In genomic region chr7:106865130-106866115, GRCh38 we compare ENCODE assay signal across 9 cellular contexts. TPM values are rescaled to one million over a fixed set of nuclear protein-coding genes. Genes with fewer than 3 reads are reported as not detected.
DNase-seq lines count a peak whose midpoint lies in the region; ATAC-seq and TF ChIP-seq lines count a peak whose summit lies in the region.
"Had no signal": no experiment of that assay in that cellular context is flagged by ENCODE, and none has a peak within 500 bp of the region (broad histone marks: within the 10 kb centered on the region; RNA-seq: fewer than 3 reads in every experiment).

TSS of gene PIK3CG (plus strand) at chr7:106865282. CDS start at chr7:106867562, 2,280 bp downstream.

- ATAC-seq in GM19043 (IDR thresholded peaks at IDR 0.05; ENCODE audit: low read depth, unreplicated experiment) (peak; percentile 61), HG02938 (IDR thresholded peaks at IDR 0.05; ENCODE audit: unreplicated experiment) (peak; percentile 57), upper lobe of left lung (ENCODE audit: low FRiP score in 2 of 2) (peak; percentile 71)

- no peak for TF ChIP-seq CTCF in upper lobe of left lung (IDR thresholded peaks at IDR 0.05)
- TF ChIP-seq CTCF in ovary (IDR thresholded peaks at IDR 0.05) = no peak
- TF ChIP-seq CTCF in foreskin fibroblast (IDR thresholded peaks at IDR 0.05; ENCODE audit: low read depth, low read length) = no peak

- H3K27me3 ChIP-seq in upper lobe of left lung (no peaks in the 10 kb centered on the region), ovary (no peaks in the 10 kb centered on the region)

- intact Hi-C loops in ovary (cut with DNase I) = no loop called here

- no peaks in the 10 kb centered on the region for H3K9me3 ChIP-seq in upper lobe of left lung
- H3K9me3 ChIP-seq in ovary = no peaks in the 10 kb centered on the region

- H3K4me3 ChIP-seq in upper lobe of left lung (peak within 1 kb of the TSS in 3 of 4 donors; percentile 34 to 50 (median 47)), ovary (no peak within 1 kb of the TSS), foreskin fibroblast (ENCODE audit: low read depth in 1 of 2, low read length in 2 of 2) (no peak within 1 kb of the TSS)

- H3K27ac ChIP-seq in upper lobe of left lung (peak within 1 kb of the TSS; percentile 48 to 77 (median 61)), ovary (no peak within 1 kb of the TSS)
- H3K27ac ChIP-seq: VCaP had no signal

- DNase-seq in glomerular endothelial cell (ENCODE audit: extremely low read depth, low read depth, low spot score) = no peak
- no peak for DNase-seq in upper lobe of left lung
- DNase-seq in ovary = no peak
- no peak for DNase-seq in foreskin fibroblast
- no peak for DNase-seq in DMS153 treated with DMSO at 0.1 percent for 48 hours (lab: John Stamatoyannopoulos, UW; ENCODE audit: unreplicated experiment)

- peak; percentile 60 for TF ChIP-seq POLR2A in Raji (IDR thresholded peaks at IDR 0.05; ENCODE audit: insufficient read depth, low read depth, low read length)
- TF ChIP-seq POLR2A in upper lobe of left lung (IDR thresholded peaks at IDR 0.05) = peak in 1 of 4 donors; percentile 38
- TF ChIP-seq POLR2A in ovary (IDR thresholded peaks at IDR 0.05) = no peak

- H3K36me3 ChIP-seq in upper lobe of left lung (peaks cover 0 to 3% (median 1%) of the 10 kb centered on the region in 4 donors), ovary (no peaks in the 10 kb centered on the region)

- peaks cover 9 to 18% (median 14%) of the 10 kb centered on the region in 4 donors for H3K4me1 ChIP-seq in upper lobe of left lung
- no peaks in the 10 kb centered on the region for H3K4me1 ChIP-seq in ovary (ENCODE audit: insufficient read depth)

- no peak for TF ChIP-seq EP300 in upper lobe of left lung (IDR thresholded peaks at IDR 0.05)
- no peak for TF ChIP-seq EP300 in ovary (IDR thresholded peaks at IDR 0.05)

- 35 to 42% methylated on average over 13 of the region's 13 CpGs for WGBS in upper lobe of left lung, 2 donors
- WGBS in ovary, 3 donors = 16 to 65% (median 30%) methylated on average over 13 of the region's 13 CpGs

RNA-seq across cellular contexts. Expression of gene PIK3CG, which starts in this region (rescaled TPM):
- total RNA-seq in glomerular endothelial cell (8.8 and 14.8 TPM in 2 replicates), upper lobe of left lung (10 to 100 TPM in 3 of 6 donors, 1 to 10 TPM in 3; 7.1 to 21.9 (median 10.1) TPM), ovary (1 to 10 TPM; 1.3 to 4.5 (median 2.3) TPM)
- 1 to 10 TPM in 1 of 2 donors, under 1 TPM in 1; 0.31 to 4.9 TPM for polyA plus RNA-seq in ovary

Comparison
In these comparisons a context has a peak if more than half of its experiments do, and no peak if none do; other contexts are left out.
1. H3K27ac ChIP-seq: peak in upper lobe of left lung (4 of 4); none in ovary (0 of 2).
2. H3K4me3 ChIP-seq: peak in upper lobe of left lung (3 of 4); none in ovary (single experiment) and foreskin fibroblast (0 of 2).
3. Peak in every context shown above with its lines, with median percentiles within 50 percentile points of each other: ATAC-seq.